Comparison of ENCODE assay signal across 17 cellular contexts in the genomic region with DNA sequence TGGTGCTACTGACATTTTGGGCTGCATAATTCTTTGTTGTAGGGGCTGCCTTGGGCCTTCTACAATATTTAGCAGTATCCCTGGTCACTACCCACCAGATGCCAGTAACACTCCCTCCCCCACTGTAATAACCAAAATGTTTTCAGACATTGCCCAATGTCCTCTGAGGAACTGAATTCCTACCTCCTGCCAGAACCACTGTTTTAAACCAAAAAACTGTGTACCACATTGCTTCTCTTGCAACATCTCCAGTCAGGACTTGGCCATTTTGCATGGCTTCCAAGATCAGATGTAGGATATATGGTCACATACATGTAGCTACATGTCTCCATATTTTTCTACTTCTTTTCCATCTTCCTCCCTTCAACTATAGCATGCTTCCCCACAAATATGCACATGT.
DNase-seq lines count a peak whose midpoint lies in the region; ATAC-seq lines count a peak whose summit lies in the region.
"Had no signal": no experiment of that assay in that cellular context is flagged by ENCODE, and none has a peak within 500 bp of the region (broad histone marks: within the 10 kb centered on the region; RNA-seq: fewer than 3 reads in every experiment).

No MANE protein-coding gene starts in this region.

- no peak overlapping the region for H3K23ac ChIP-seq in trophoblast cell (ENCODE audit: low read length)

- H3K79me1 ChIP-seq in trophoblast cell (ENCODE audit: low read length) = no peaks in the 10 kb centered on the region

- no peak overlapping the region for H3K14ac ChIP-seq in trophoblast cell (ENCODE audit: low read length)

- no peak overlapping the region for H3K9ac ChIP-seq in trophoblast cell (ENCODE audit: low read length)

- no peak overlapping the region for H2AFZ ChIP-seq in trophoblast cell (ENCODE audit: insufficient read depth, low read length, poor library complexity)
- H2AFZ ChIP-seq: GM23338 had no signal

- no peak overlapping the region for H2AK5ac ChIP-seq in trophoblast cell (ENCODE audit: low read length)

- ATAC-seq in GM19023 (IDR thresholded peaks at IDR 0.05; ENCODE audit: unreplicated experiment) = no peak
- ATAC-seq: GM23338, T-cell had no signal

- H3K27ac ChIP-seq in trophoblast cell (ENCODE audit: low read depth, low read length) = no peak overlapping the region
- H3K27ac ChIP-seq: SJSA1 had no signal

- H2BK12ac ChIP-seq in trophoblast cell (ENCODE audit: low read length) = no peak overlapping the region

- H3K9me3 ChIP-seq in trophoblast cell (ENCODE audit: insufficient read depth, low read depth, low read length) = no peaks in the 10 kb centered on the region
- H3K9me3 ChIP-seq: SJSA1 had no signal

- DNase-seq in SKM-1 treated with dmso at 0.1 percent for 144 hours (lab: John Stamatoyannopoulos, UW; ENCODE audit: unreplicated experiment) (peak; percentile 9), SKM-1 (lab: John Stamatoyannopoulos, UW; ENCODE audit: unreplicated experiment) (no peak), NOMO-1 treated with DMSO at 0.1 percent for 48 hours (lab: John Stamatoyannopoulos, UW; ENCODE audit: unreplicated experiment) (peak; percentile 28), fibroblast of gingiva (ENCODE audit: low read depth) (peak; percentile 85), cerebellum (ENCODE audit: low spot score) (no peak), DMS79 (lab: John Stamatoyannopoulos, UW) (no peak), trophoblast cell (no peak)
- DNase-seq: 8988T, DMS53, NCI-H1092 treated with DMSO at 0.1 percent for 48 hours, NCI-H1694, NCI-H446, NCI-H748 treated with DMSO at 0.1 percent for 48 hours, T-cell had no signal

- no peaks in the 10 kb centered on the region for H3K36me3 ChIP-seq in trophoblast cell (ENCODE audit: control insufficient read depth in 1 of 2, insufficient read depth in 2 of 2, low read length in 2 of 2)
- H3K36me3 ChIP-seq: SJSA1 had no signal

- no peak overlapping the region for H3K4me2 ChIP-seq in trophoblast cell (ENCODE audit: low read length)
- H3K4me2 ChIP-seq: GM23338 had no signal

- H3K4ac ChIP-seq in trophoblast cell (ENCODE audit: low read depth, low read length) = no peak overlapping the region

- no peak overlapping the region for H3K18ac ChIP-seq in trophoblast cell (ENCODE audit: low read length)

- no peak overlapping the region for H4K12ac ChIP-seq in trophoblast cell (ENCODE audit: low read depth, low read length)

- H3K27me3 ChIP-seq in trophoblast cell (ENCODE audit: insufficient read depth, low read length) = no peaks in the 10 kb centered on the region
- H3K27me3 ChIP-seq: SJSA1 had no signal

- no peak overlapping the region for H4K8ac ChIP-seq in trophoblast cell (ENCODE audit: low read depth, low read length)

- H2BK5ac ChIP-seq in trophoblast cell (ENCODE audit: low read depth, low read length, poor library complexity) = no peak overlapping the region

- H4K91ac ChIP-seq in trophoblast cell (ENCODE audit: low read depth, low read length) = no peak overlapping the region

- no peak overlapping the region for H2BK120ac ChIP-seq in trophoblast cell (ENCODE audit: insufficient read depth, low read length, poor library complexity)

- H3K4me1 ChIP-seq in trophoblast cell (ENCODE audit: control insufficient read depth in 1 of 2, insufficient read depth in 2 of 2, low read length in 2 of 2) = no peaks in the 10 kb centered on the region

- H3K4me3 ChIP-seq in trophoblast cell (ENCODE audit: low read depth, low read length) = no peak overlapping the region
- H3K4me3 ChIP-seq: GM23338, SJSA1 had no signal

- no peaks in the 10 kb centered on the region for H3K79me2 ChIP-seq in trophoblast cell (ENCODE audit: control insufficient read depth, insufficient read depth, low read length, poor library complexity)

Comparison
In these comparisons a context has a peak if more than half of its experiments do, and no peak if none do; other contexts are left out.
1. DNase-seq: peak in SKM-1 treated with dmso at 0.1 percent for 144 hours (single experiment), NOMO-1 treated with DMSO at 0.1 percent for 48 hours (single experiment) and fibroblast of gingiva (single experiment); none in SKM-1 (single experiment), cerebellum (single experiment), DMS79 (single experiment) and trophoblast cell (0 of 2).